7 cellular contexts compared by ENCODE assay signal in the genomic region with DNA sequence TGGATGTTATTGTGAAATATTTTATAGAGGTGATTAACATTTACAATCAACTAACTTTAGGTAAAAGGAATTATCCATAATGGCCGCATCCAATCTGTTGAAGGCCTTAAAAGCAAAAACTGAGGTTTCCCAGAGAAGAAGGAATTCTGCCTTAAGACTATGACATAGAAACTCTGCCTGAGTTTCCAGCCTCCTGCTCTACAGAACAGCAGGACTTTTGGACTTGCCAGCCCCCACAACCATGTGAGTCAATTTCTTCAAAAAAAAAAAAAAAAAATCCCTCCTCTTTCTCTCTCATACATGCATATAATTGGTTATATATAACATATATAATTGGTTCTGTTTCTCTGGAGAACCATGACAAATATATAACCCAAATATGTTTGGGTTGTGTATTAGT.
"Had no signal": no experiment of that assay in that cellular context is flagged by ENCODE, and none has a peak within 500 bp of the region (broad histone marks: within the 10 kb centered on the region; RNA-seq: fewer than 3 reads in every experiment).

No MANE protein-coding gene starts in this region.

- H3K9ac ChIP-seq: KMS-11 had no signal

- H3K27ac Mint-ChIP-seq: IgD-negative memory B cell had no signal

- H3K4me2 ChIP-seq: KMS-11 had no signal

- FAIRE-seq: HTR-8/SVneo, K562 had no signal

- ATAC-seq: K562 had no signal

- H3K4me3 ChIP-seq: K562 had no signal

- H3K27ac ChIP-seq: HL-60, KMS-11 had no signal

- DNase-seq: KBM-7, KG1 had no signal

- H3K9me3 Mint-ChIP-seq: IgD-negative memory B cell had no signal
